ENCODE assay signal across 1 cellular context in the genomic region with DNA sequence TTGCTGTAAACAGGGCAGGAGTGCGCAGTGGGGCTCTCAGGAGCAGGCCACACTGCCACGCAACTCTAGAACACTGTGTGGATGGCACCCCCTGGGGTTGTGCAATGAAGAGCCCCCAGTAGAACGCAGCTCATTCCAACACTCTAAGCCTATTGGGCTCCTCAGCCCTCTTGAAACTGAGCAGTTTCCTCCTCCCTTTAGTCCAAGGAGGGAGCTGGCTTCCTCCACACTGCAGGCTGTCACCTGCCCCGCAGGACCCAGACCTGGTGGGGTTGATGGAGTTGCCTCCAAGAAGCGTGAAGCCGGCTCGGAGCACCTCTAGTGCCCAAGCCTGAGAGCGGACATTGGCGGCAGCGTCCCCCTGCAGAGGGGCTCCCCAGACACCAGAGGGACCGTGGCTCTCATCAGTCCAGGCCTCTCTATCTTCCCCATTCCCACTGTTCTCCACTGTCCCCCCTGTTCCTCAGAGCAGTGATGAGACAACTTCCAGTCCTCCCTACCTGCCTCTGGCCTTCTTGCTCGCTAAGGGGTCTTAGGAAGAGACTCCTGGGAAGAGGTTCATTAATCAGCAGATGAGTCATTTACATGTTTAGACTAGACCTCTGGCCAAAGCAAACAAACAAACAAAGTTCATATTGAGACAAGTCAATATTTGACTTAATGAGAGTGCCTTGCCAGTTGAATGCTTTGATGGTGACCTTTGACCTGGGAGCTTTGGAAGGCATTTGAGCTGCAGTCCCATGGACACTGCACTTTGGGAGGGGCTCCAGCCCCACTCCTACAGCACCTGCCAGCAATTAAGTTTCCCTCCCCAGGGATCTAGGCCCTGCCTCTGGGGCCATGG.
TF ChIP-seq lines count a peak whose summit lies in the region.

No MANE protein-coding gene starts in this region.

TF ChIP-seq in HepG2, 621 proteins besides CTCF, POLR2A, EP300 and RAD21 (continued from another document and continues in another):
- TF ChIP-seq, protein P1, sequence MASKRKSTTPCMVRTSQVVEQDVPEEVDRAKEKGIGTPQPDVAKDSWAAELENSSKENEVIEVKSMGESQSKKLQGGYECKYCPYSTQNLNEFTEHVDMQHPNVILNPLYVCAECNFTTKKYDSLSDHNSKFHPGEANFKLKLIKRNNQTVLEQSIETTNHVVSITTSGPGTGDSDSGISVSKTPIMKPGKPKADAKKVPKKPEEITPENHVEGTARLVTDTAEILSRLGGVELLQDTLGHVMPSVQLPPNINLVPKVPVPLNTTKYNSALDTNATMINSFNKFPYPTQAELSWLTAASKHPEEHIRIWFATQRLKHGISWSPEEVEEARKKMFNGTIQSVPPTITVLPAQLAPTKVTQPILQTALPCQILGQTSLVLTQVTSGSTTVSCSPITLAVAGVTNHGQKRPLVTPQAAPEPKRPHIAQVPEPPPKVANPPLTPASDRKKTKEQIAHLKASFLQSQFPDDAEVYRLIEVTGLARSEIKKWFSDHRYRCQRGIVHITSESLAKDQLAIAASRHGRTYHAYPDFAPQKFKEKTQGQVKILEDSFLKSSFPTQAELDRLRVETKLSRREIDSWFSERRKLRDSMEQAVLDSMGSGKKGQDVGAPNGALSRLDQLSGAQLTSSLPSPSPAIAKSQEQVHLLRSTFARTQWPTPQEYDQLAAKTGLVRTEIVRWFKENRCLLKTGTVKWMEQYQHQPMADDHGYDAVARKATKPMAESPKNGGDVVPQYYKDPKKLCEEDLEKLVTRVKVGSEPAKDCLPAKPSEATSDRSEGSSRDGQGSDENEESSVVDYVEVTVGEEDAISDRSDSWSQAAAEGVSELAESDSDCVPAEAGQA (IDR thresholded peaks at IDR 0.05; ENCODE audit: low read depth) = 0 out of 2 replicates have a peak, but pooled peaks have one; percentile 5
- TF ChIP-seq, protein P1 (CRISPR knock-in tag; IDR thresholded peaks at IDR 0.05; ENCODE audit: borderline replicate concordance) = no peak
- TF ChIP-seq ZNF496 (CRISPR knock-in tag; IDR thresholded peaks at IDR 0.05; ENCODE audit: insufficient replicate concordance) (no peak), ZBTB20 (CRISPR knock-in tag; IDR thresholded peaks at IDR 0.05; ENCODE audit: borderline replicate concordance, low read depth) (0 out of 2 replicates have a peak, but pooled peaks have one; percentile 44), ZBTB8A (CRISPR knock-in tag; IDR thresholded peaks at IDR 0.05; ENCODE audit: borderline replicate concordance, low read depth) (no peak), SP5 (CRISPR knock-in tag; IDR thresholded peaks at IDR 0.05; ENCODE audit: borderline replicate concordance, low read depth) (peak; percentile 88), ATF7 (IDR thresholded peaks at IDR 0.05) (no peak), ATF7 (CRISPR knock-in tag; IDR thresholded peaks at IDR 0.05) (no peak), KDM5A (IDR thresholded peaks at IDR 0.05; ENCODE audit: borderline replicate concordance, low read length) (no peak), PHF21A (CRISPR knock-in tag; IDR thresholded peaks at IDR 0.05) (peak; percentile 69), RFX5 (IDR thresholded peaks at IDR 0.05; ENCODE audit: low read depth, low read length) (no peak), ZNF234 (CRISPR knock-in tag; conservative IDR thresholded peaks at IDR 0.05) (no peak), ZNF567 (CRISPR knock-in tag; IDR thresholded peaks at IDR 0.05; ENCODE audit: borderline replicate concordance) (no peak), ZNF3 (CRISPR knock-in tag; IDR thresholded peaks at IDR 0.05) (no peak), TBX3 (IDR thresholded peaks at IDR 0.05; ENCODE audit: borderline replicate concordance) (peak; percentile 88; the same call in 1 of the 2 replicates), ZNF619 (CRISPR knock-in tag; IDR thresholded peaks at IDR 0.05) (no peak), SNAPC2 (CRISPR knock-in tag; IDR thresholded peaks at IDR 0.05) (peak; percentile 93; the same call in 1 of the 2 replicates), POGZ (CRISPR knock-in tag; IDR thresholded peaks at IDR 0.05) (peak; percentile 62; the same call in 1 of the 2 replicates), CAMTA2 (CRISPR knock-in tag; IDR thresholded peaks at IDR 0.05; ENCODE audit: borderline replicate concordance) (no peak), MTA3 (CRISPR knock-in tag; IDR thresholded peaks at IDR 0.05) (no peak), MAF1 (CRISPR knock-in tag; IDR thresholded peaks at IDR 0.05; ENCODE audit: borderline replicate concordance) (no peak), ZNF343 (CRISPR knock-in tag; IDR thresholded peaks at IDR 0.05) (no peak), ZNF180 (CRISPR knock-in tag; IDR thresholded peaks at IDR 0.05; ENCODE audit: borderline replicate concordance, low read depth) (no peak), ZNF547 (CRISPR knock-in tag; IDR thresholded peaks at IDR 0.05) (no peak), KLF15 (CRISPR knock-in tag; IDR thresholded peaks at IDR 0.05; ENCODE audit: borderline replicate concordance) (no peak; the same call in 1 of the 2 replicates), ZNF781 (CRISPR knock-in tag; IDR thresholded peaks at IDR 0.05; ENCODE audit: borderline replicate concordance, not compliant biosample characterization) (no peak), KDM3A (CRISPR knock-in tag; IDR thresholded peaks at IDR 0.05; ENCODE audit: low read depth) (no peak), RFX3 (CRISPR knock-in tag; IDR thresholded peaks at IDR 0.05) (no peak)
- TF ChIP-seq, protein P2, sequence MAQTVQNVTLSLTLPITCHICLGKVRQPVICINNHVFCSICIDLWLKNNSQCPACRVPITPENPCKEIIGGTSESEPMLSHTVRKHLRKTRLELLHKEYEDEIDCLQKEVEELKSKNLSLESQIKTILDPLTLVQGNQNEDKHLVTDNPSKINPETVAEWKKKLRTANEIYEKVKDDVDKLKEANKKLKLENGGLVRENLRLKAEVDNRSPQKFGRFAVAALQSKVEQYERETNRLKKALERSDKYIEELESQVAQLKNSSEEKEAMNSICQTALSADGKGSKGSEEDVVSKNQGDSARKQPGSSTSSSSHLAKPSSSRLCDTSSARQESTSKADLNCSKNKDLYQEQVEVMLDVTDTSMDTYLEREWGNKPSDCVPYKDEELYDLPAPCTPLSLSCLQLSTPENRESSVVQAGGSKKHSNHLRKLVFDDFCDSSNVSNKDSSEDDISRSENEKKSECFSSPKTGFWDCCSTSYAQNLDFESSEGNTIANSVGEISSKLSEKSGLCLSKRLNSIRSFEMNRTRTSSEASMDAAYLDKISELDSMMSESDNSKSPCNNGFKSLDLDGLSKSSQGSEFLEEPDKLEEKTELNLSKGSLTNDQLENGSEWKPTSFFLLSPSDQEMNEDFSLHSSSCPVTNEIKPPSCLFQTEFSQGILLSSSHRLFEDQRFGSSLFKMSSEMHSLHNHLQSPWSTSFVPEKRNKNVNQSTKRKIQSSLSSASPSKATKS (CRISPR knock-in tag; IDR thresholded peaks at IDR 0.05) = no peak
- TF ChIP-seq, protein P3, sequence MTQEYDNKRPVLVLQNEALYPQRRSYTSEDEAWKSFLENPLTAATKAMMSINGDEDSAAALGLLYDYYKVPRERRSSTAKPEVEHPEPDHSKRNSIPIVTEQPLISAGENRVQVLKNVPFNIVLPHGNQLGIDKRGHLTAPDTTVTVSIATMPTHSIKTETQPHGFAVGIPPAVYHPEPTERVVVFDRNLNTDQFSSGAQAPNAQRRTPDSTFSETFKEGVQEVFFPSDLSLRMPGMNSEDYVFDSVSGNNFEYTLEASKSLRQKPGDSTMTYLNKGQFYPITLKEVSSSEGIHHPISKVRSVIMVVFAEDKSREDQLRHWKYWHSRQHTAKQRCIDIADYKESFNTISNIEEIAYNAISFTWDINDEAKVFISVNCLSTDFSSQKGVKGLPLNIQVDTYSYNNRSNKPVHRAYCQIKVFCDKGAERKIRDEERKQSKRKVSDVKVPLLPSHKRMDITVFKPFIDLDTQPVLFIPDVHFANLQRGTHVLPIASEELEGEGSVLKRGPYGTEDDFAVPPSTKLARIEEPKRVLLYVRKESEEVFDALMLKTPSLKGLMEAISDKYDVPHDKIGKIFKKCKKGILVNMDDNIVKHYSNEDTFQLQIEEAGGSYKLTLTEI (CRISPR knock-in tag; conservative IDR thresholded peaks at IDR 0.05) = no peak
- TF ChIP-seq, protein P4, sequence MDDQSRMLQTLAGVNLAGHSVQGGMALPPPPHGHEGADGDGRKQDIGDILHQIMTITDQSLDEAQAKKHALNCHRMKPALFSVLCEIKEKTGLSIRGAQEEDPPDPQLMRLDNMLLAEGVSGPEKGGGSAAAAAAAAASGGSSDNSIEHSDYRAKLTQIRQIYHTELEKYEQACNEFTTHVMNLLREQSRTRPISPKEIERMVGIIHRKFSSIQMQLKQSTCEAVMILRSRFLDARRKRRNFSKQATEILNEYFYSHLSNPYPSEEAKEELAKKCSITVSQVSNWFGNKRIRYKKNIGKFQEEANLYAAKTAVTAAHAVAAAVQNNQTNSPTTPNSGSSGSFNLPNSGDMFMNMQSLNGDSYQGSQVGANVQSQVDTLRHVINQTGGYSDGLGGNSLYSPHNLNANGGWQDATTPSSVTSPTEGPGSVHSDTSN (CRISPR knock-in tag; IDR thresholded peaks at IDR 0.05; ENCODE audit: borderline replicate concordance) = no peak
- TF ChIP-seq, protein P5, sequence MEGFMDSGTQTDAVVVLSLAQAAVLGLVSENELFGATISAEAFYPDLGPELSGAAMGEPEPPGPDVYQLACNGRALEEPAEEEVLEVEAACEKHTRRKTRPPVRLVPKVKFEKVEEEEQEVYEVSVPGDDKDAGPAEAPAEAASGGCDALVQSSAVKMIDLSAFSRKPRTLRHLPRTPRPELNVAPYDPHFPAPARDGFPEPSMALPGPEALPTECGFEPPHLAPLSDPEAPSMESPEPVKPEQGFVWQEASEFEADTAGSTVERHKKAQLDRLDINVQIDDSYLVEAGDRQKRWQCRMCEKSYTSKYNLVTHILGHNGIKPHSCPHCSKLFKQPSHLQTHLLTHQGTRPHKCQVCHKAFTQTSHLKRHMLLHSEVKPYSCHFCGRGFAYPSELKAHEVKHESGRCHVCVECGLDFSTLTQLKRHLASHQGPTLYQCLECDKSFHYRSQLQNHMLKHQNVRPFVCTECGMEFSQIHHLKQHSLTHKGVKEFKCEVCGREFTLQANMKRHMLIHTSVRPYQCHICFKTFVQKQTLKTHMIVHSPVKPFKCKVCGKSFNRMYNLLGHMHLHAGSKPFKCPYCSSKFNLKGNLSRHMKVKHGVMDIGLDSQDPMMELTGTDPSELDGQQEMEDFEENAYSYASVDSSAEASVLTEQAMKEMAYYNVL (CRISPR knock-in tag; IDR thresholded peaks at IDR 0.05; ENCODE audit: borderline replicate concordance) = peak; percentile 16; the same call in 1 of the 2 replicates
- TF ChIP-seq, protein P6, sequence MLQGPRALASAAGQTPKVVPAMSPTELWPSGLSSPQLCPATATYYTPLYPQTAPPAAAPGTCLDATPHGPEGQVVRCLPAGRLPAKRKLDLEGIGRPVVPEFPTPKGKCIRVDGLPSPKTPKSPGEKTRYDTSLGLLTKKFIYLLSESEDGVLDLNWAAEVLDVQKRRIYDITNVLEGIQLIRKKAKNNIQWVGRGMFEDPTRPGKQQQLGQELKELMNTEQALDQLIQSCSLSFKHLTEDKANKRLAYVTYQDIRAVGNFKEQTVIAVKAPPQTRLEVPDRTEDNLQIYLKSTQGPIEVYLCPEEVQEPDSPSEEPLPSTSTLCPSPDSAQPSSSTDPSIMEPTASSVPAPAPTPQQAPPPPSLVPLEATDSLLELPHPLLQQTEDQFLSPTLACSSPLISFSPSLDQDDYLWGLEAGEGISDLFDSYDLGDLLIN (CRISPR knock-in tag; IDR thresholded peaks at IDR 0.05; ENCODE audit: borderline replicate concordance) = no peak
- TF ChIP-seq, protein P7, sequence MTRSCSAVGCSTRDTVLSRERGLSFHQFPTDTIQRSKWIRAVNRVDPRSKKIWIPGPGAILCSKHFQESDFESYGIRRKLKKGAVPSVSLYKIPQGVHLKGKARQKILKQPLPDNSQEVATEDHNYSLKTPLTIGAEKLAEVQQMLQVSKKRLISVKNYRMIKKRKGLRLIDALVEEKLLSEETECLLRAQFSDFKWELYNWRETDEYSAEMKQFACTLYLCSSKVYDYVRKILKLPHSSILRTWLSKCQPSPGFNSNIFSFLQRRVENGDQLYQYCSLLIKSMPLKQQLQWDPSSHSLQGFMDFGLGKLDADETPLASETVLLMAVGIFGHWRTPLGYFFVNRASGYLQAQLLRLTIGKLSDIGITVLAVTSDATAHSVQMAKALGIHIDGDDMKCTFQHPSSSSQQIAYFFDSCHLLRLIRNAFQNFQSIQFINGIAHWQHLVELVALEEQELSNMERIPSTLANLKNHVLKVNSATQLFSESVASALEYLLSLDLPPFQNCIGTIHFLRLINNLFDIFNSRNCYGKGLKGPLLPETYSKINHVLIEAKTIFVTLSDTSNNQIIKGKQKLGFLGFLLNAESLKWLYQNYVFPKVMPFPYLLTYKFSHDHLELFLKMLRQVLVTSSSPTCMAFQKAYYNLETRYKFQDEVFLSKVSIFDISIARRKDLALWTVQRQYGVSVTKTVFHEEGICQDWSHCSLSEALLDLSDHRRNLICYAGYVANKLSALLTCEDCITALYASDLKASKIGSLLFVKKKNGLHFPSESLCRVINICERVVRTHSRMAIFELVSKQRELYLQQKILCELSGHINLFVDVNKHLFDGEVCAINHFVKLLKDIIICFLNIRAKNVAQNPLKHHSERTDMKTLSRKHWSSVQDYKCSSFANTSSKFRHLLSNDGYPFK (CRISPR knock-in tag; IDR thresholded peaks at IDR 0.05; ENCODE audit: borderline replicate concordance) = no peak
- TF ChIP-seq, protein P8, sequence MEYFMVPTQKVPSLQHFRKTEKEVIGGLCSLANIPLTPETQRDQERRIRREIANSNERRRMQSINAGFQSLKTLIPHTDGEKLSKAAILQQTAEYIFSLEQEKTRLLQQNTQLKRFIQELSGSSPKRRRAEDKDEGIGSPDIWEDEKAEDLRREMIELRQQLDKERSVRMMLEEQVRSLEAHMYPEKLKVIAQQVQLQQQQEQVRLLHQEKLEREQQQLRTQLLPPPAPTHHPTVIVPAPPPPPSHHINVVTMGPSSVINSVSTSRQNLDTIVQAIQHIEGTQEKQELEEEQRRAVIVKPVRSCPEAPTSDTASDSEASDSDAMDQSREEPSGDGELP (IDR thresholded peaks at IDR 0.05; ENCODE audit: borderline replicate concordance, low read depth) = peak; percentile 62; the same call in 1 of the 2 replicates
- TF ChIP-seq, protein P9, sequence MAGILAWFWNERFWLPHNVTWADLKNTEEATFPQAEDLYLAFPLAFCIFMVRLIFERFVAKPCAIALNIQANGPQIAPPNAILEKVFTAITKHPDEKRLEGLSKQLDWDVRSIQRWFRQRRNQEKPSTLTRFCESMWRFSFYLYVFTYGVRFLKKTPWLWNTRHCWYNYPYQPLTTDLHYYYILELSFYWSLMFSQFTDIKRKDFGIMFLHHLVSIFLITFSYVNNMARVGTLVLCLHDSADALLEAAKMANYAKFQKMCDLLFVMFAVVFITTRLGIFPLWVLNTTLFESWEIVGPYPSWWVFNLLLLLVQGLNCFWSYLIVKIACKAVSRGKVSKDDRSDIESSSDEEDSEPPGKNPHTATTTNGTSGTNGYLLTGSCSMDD (CRISPR knock-in tag; IDR thresholded peaks at IDR 0.05) = no peak
